8 cellular contexts compared by ENCODE assay signal in genomic region chr12:68863886-68864454, GRCh38. TPM values are rescaled to one million over a fixed set of nuclear protein-coding genes. Genes with fewer than 3 reads are reported as not detected.
DNase-seq lines count a peak whose midpoint lies in the region; ATAC-seq, FAIRE-seq and TF ChIP-seq lines count a peak whose summit lies in the region.
"Not testable (repeated sequence)": the region's sequence is repeated elsewhere in the genome, so short reads cannot be mapped to it uniquely, and the experiment has no call there.

No MANE protein-coding gene starts in this region.

- H3K9me3 ChIP-seq in GM12878 (replicated peaks; ENCODE audit: control insufficient read depth, insufficient read depth, low read length); left ventricle myocardium inferior (replicated peaks); prostate gland: not testable (repeated sequence)

- in situ Hi-C loops in GM12878 (cut with MboI): not testable (repeated sequence)

- not testable (repeated sequence) for H4K20me1 ChIP-seq in GM12878 (ENCODE audit: control insufficient read depth, insufficient read depth)

- TF ChIP-seq CTCF in AG10803 (conservative IDR thresholded peaks at IDR 0.05; ENCODE audit: low read length): peak; percentile 64
- TF ChIP-seq CTCF in GM12878 (IDR thresholded peaks at IDR 0.05 in 2 of 3, conservative IDR thresholded peaks at IDR 0.05 in 1 of 3; ENCODE audit: control insufficient read depth in 2 of 3, extremely low read depth in 1 of 3, insufficient read depth in 1 of 3, low read depth in 3 of 3, low read length in 3 of 3): peak; percentile 47 to 61 (median 47); a peak in 5 of 6 replicates
- TF ChIP-seq CTCF in left ventricle myocardium inferior (IDR thresholded peaks at IDR 0.05; ENCODE audit: borderline replicate concordance): peak; percentile 70
- TF ChIP-seq CTCF in prostate gland (IDR thresholded peaks at IDR 0.05): peak in 3 of 4 experiments; percentile 53 to 77 (median 73)

- intact Hi-C loops in GM12878 (cut with micrococcal nuclease; ENCODE audit: unreplicated experiment): loop anchor here (1.0 to 10.0 kb wide), 2 partner anchors 206 to 391 kb away; no protein-coding TSS in a partner anchor
- intact Hi-C loops in left ventricle myocardium inferior (cut with micrococcal nuclease): loop anchor here (10.0 kb wide), 1 partner anchor 211 kb away; no protein-coding TSS in a partner anchor
- intact Hi-C loops in prostate gland (cut with DNase I): loop anchor here (2.0 to 10.0 kb wide), 2 partner anchors 207 to 291 kb away; no protein-coding TSS in a partner anchor

- not testable (repeated sequence) for H2AFZ ChIP-seq in GM12878 (ENCODE audit: control insufficient read depth, low read depth, low read length)

- peak; percentile 67 for DNase-seq in AG10803 (ENCODE audit: low read depth)
- peak; percentile 27 for DNase-seq in NCI-H187 treated with DMSO at 0.1 percent for 48 hours (lab: John Stamatoyannopoulos, UW)
- DNase-seq in SHP77 (lab: John Stamatoyannopoulos, UW): peak; percentile 36 to 47
- not testable (repeated sequence) for DNase-seq in GM12878 (ENCODE audit: low read depth, low spot score); left ventricle myocardium inferior
- peak; percentile 40 for DNase-seq in prostate gland (ENCODE audit: low spot score)

- CTCF ChIA-PET in GM12878 (lab: Yijun Ruan, JAX): interaction anchor here (2.1 to 5.5 kb wide), 2 partner anchors 206 to 210 kb away, joined by 7 to 45 read pairs; no protein-coding TSS in a partner anchor

- TF ChIP-seq RAD21 in GM12878 (IDR thresholded peaks at IDR 0.05; ENCODE audit: insufficient read depth, low read depth, low read length): peak; percentile 66

- H3K27me3 ChIP-seq in GM12878 (replicated peaks in 1 of 2; ENCODE audit: control insufficient read depth in 2 of 2, insufficient read depth in 2 of 2, low read length in 1 of 2); left ventricle myocardium inferior (ENCODE audit: low read depth); prostate gland (replicated peaks; ENCODE audit: insufficient read depth): not testable (repeated sequence)

- SMC1A ChIA-PET in GM12878 (lab: Charles Lee; ENCODE audit: uncharacterized antibody, unreplicated experiment): interaction anchor here (0.7 to 3.2 kb wide), 2 partner anchors 43 to 206 kb away, joined by 3 to 12 read pairs; no protein-coding TSS in a partner anchor

- WGBS in GM12878 (ENCODE audit: insufficient coverage, insufficient replicate concordance, low lambda C conversion rate, missing lambda C conversion rate): 34% methylated on average over 8 of the region's 8 CpGs
- WGBS in prostate gland: 65% methylated on average over 8 of the region's 8 CpGs

- H3K4me3 ChIP-seq in AG10803 (ENCODE audit: low read length); GM12878; left ventricle myocardium inferior; prostate gland: not testable (repeated sequence)

- not testable (repeated sequence) for TF ChIP-seq POLR2A in GM12878 (IDR thresholded peaks at IDR 0.05; ENCODE audit: low read depth, low read length); prostate gland (IDR thresholded peaks at IDR 0.05)

- H3K9ac ChIP-seq in GM12878 (ENCODE audit: control insufficient read depth, insufficient read depth, low read length): not testable (repeated sequence)

- ATAC-seq in GM18517 (IDR thresholded peaks at IDR 0.05; ENCODE audit: unreplicated experiment): peak; percentile 86
- ATAC-seq in HG03175 (IDR thresholded peaks at IDR 0.05; ENCODE audit: unreplicated experiment): peak; percentile 83
- peak; percentile 86 for ATAC-seq in GM12878

- RAD21 ChIA-PET in GM12878 (lab: Charles Lee; ENCODE audit: unreplicated experiment): interaction anchor here (1.3 to 1.5 kb wide), 2 partner anchors 34 to 206 kb away, joined by 3 to 6 read pairs; no protein-coding TSS in a partner anchor

- H3K36me3 ChIP-seq in GM12878 (ENCODE audit: control insufficient read depth in 2 of 2, insufficient read depth in 2 of 2, low read length in 1 of 2); left ventricle myocardium inferior; prostate gland: not testable (repeated sequence)

- H3K4me1 ChIP-seq in GM12878 (ENCODE audit: control insufficient read depth, insufficient read depth, low read length); left ventricle myocardium inferior; prostate gland (replicated peaks): not testable (repeated sequence)

- not testable (repeated sequence) for FAIRE-seq in GM12878 (lab: Jason Lieb, UNC)

- TF ChIP-seq EP300 in GM12878 (IDR thresholded peaks at IDR 0.05; ENCODE audit: borderline replicate concordance in 1 of 2, control insufficient read depth in 1 of 2, low read depth in 2 of 2, low read length in 2 of 2): not testable (repeated sequence)

- POLR2A ChIA-PET in GM12878 (lab: Charles Lee): not testable (repeated sequence)

- not testable (repeated sequence) for H3K4me2 ChIP-seq in GM12878 (ENCODE audit: control insufficient read depth, insufficient read depth)

- not testable (repeated sequence) for BruUV-seq in GM12878 (replicated peaks; lab: Mats Ljungman, UMichigan)

- H3K79me2 ChIP-seq in GM12878 (ENCODE audit: control insufficient read depth, insufficient read depth, low read length): not testable (repeated sequence)

- not testable (repeated sequence) for H3K27ac ChIP-seq in GM12878 (ENCODE audit: control insufficient read depth, insufficient read depth); left ventricle myocardium inferior (replicated peaks); prostate gland

TF ChIP-seq in GM12878, 131 proteins besides CTCF, POLR2A, EP300 and RAD21:
- TF ChIP-seq RUNX3 (IDR thresholded peaks at IDR 0.05; ENCODE audit: low read length): peak; percentile 35; the same call in 1 of the 2 replicates
- peak; percentile 63; the same call in 1 of the 2 replicates for TF ChIP-seq SMC3 (IDR thresholded peaks at IDR 0.05; ENCODE audit: borderline replicate concordance, low read length)

RNA-seq across cellular contexts. Expression of gene MDM2, which starts 56.0 kb away (rescaled TPM):
- total RNA-seq in GM12878 (2013; cell fraction: nucleolus; rRNA removed): 439 and 462 TPM in 2 replicates
- total RNA-seq in GM12878 (2014; rRNA removed): 88.1 and 113 TPM in 2 replicates
- total RNA-seq in GM12878 (2014; rRNA removed; fragmentation: Illumina TruSeq; extraction: Trizol): 158 and 173 TPM in 2 replicates
- 164 and 174 TPM in 2 replicates for total RNA-seq in GM12878 (2021)
- 27.8 TPM for polyA plus RNA-seq in GM12878 (2011; ENCODE audit: low read depth)
- polyA plus RNA-seq in GM12878 (2011; rRNA removed): 82.0 and 136 TPM in 2 replicates
- polyA plus RNA-seq in GM12878 (2011; cell fraction: cytosol; rRNA removed): 28.3 and 34.4 TPM in 2 replicates
- polyA plus RNA-seq in GM12878 (2011; cell fraction: nucleus; rRNA removed): 41.5 and 94.7 TPM in 2 replicates
- polyA plus RNA-seq in GM12878 (2012): 55.6 and 89.6 TPM in 2 replicates
- 75.8 and 104 TPM in 2 replicates for polyA plus RNA-seq in GM12878 (2014; fragmentation: Illumina TruSeq; extraction: Trizol)
- 10 to 100 TPM; 48.2 to 65.8 TPM for polyA plus RNA-seq in GM12878 (2014; fragmentation: Nextera tagmentation; extraction: Ambion mirVana)
- polyA plus RNA-seq in GM12878 (2014; rRNA removed): 56.8 and 77.8 TPM in 2 replicates
- 100 to 1,000 TPM; 145 to 171 TPM for polyA plus RNA-seq in GM12878 (2016; fragmentation: Nextera tagmentation; extraction: Ambion mirVana)
- 154 and 263 TPM in 2 replicates for polyA minus RNA-seq in GM12878 (2011; rRNA and poly(A)+ RNA removed)
- 97.2 and 107 TPM in 2 replicates for polyA minus RNA-seq in GM12878 (2011; cell fraction: cytosol; rRNA and poly(A)+ RNA removed)
- 157 and 218 TPM in 2 replicates for polyA minus RNA-seq in GM12878 (2011; cell fraction: nucleus; rRNA and poly(A)+ RNA removed)
- total RNA-seq in left ventricle myocardium inferior: 36.0 TPM
- total RNA-seq in prostate gland: 10 to 100 TPM; 36.1 to 95.6 TPM
